Comparison of ENCODE assay signal across 25 cellular contexts in the genomic region with DNA sequence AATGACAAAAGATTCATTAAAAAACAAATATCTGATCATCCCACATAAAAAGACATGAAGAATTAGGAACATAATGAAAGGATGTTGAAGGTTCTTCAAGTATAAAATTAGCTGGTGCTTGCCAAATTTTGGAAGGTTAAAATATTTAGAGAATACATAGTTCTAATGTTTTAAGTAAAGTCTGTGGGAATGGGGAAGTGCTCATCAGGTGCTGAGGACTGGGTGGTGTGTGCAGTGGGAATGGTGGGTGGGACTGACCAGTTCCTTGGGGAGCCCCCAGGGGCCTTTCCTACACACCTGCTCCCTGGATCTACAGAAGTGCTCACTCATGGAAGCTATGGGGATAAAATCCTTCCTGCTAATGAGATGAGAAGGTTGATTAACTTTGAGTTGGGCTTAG.
"Had no signal": no experiment of that assay in that cellular context is flagged by ENCODE, and none has a peak within 500 bp of the region (broad histone marks: within the 10 kb centered on the region; RNA-seq: fewer than 3 reads in every experiment).

No MANE protein-coding gene starts in this region.

- H3K27ac ChIP-seq: hepatocyte, left lung, lower lobe of right lung, ovary, right atrium auricular region, right lobe of liver, tibial nerve, upper lobe of left lung, vagina had no signal

- H2AFZ ChIP-seq: hepatocyte had no signal

- H3K9me3 ChIP-seq: left lung, lower lobe of right lung, ovary, right atrium auricular region, right lobe of liver, tibial nerve, upper lobe of left lung, vagina had no signal

- H3K27me3 ChIP-seq: hepatocyte, left lung, ovary, right atrium auricular region, right lobe of liver, tibial nerve, upper lobe of left lung, vagina had no signal

- FAIRE-seq: kidney had no signal

- DNase-seq: kidney; left colon; left lung; lower lobe of right lung; mammary epithelial cell; mesenchymal stem cell; naive B cell; natural killer cell; nephron progenitor cell; ovary; right lobe of liver; stimulated activated CD4-positive, alpha-beta T cell treated with anti-CD3 and anti-CD28 coated beads, Interleukin-1b, Interleukin-23, amount 100 ng/mL, for 48 hours; stimulated activated CD4-positive, alpha-beta T cell treated with anti-CD3 and anti-CD28 coated beads, Interleukin-2, amount 100 ng/mL, for 48 hours; stimulated activated CD4-positive, alpha-beta T cell treated with anti-CD3 and anti-CD28 coated beads, Interleukin-4, amount 100 ng/mL, for 4 hours; stimulated activated CD8-positive, alpha-beta memory T cell treated with anti-CD3 and anti-CD28 coated beads, Interleukin-4, amount 100 ng/mL, for 48 hours; stimulated activated naive CD4-positive, alpha-beta T cell treated with Interleukin-2 at 50 U/mL for 16 hours; stimulated activated naive CD8-positive, alpha-beta T cell treated with anti-CD3 and anti-CD28 coated beads, Interleukin-15, amount 100 ng/mL, for 72 hours; substantia nigra; upper lobe of left lung had no signal

- H3K4me3 ChIP-seq: hepatocyte, left lung, lower lobe of right lung, ovary, right atrium auricular region, right lobe of liver, smooth muscle cell, tibial nerve, upper lobe of left lung, vagina had no signal

- ATAC-seq: left colon; left lung; lower lobe of right lung; natural killer cell; right lobe of liver; stimulated activated memory B cell treated with anti-CD40 and anti-IgM and Interleukin-4, amounts not matched to agents 10 μg/mL and 1 μg/mL and 100 μg/mL, for 72 hours; stimulated activated naive CD8-positive, alpha-beta T cell treated with anti-CD3 and anti-CD28 coated beads, Interleukin-15, amount 100 ng/mL, for 72 hours had no signal

- H3K36me3 ChIP-seq: left lung, lower lobe of right lung, ovary, right atrium auricular region, right lobe of liver, tibial nerve, upper lobe of left lung, vagina had no signal

- H3K4me1 ChIP-seq: left lung, lower lobe of right lung, right atrium auricular region, right lobe of liver, upper lobe of left lung, vagina had no signal

- H3K4me2 ChIP-seq: hepatocyte, smooth muscle cell had no signal
